Comparison of ENCODE assay signal across 1 cellular context in the genomic region with DNA sequence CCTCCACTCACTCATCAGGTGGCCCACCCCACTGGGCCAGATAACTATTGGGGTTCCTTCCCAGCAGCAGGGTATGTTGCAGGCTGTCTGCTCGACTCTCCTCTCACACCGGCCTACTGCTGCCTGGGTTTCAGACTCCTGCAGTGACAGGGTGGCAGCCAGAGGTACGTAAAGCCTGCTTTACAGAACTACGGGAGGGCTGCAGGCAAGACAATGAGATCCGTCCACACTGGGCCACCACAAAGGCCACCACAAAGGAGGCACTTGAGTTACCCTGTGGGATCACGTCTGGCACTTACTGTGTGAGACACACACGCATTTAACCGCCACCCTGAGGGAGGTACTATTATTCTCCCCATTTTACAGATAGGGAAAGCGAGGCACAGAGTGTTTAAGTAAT.
TF ChIP-seq lines count a peak whose summit lies in the region.

No MANE protein-coding gene starts in this region.

TF ChIP-seq in IMR-90, 13 proteins besides CTCF, POLR2A, EP300 and RAD21:
- TF ChIP-seq MXI1 (IDR thresholded peaks at IDR 0.05; ENCODE audit: borderline replicate concordance, low read depth, low read length) (no peak), MAZ (IDR thresholded peaks at IDR 0.05; ENCODE audit: borderline replicate concordance, low read depth, low read length) (no peak), RCOR1 (IDR thresholded peaks at IDR 0.05; ENCODE audit: insufficient replicate concordance, low read length) (no peak), ELK1 (IDR thresholded peaks at IDR 0.05; ENCODE audit: borderline replicate concordance, low read depth, low read length) (no peak), FOS (IDR thresholded peaks at IDR 0.05; ENCODE audit: low read depth, low read length) (no peak), SMC3 (IDR thresholded peaks at IDR 0.05; ENCODE audit: low read depth, low read length) (no peak), RFX5 (IDR thresholded peaks at IDR 0.05; ENCODE audit: low read depth, low read length) (no peak), MAFK (IDR thresholded peaks at IDR 0.05; ENCODE audit: low read depth, low read length) (no peak), BHLHE40 (IDR thresholded peaks at IDR 0.05; ENCODE audit: low read depth, low read length) (no peak), CEBPB (IDR thresholded peaks at IDR 0.05; ENCODE audit: low read depth, low read length) (no peak), CHD1 (IDR thresholded peaks at IDR 0.05; ENCODE audit: low read depth, low read length) (no peak), NFE2L2 (IDR thresholded peaks at IDR 0.05; ENCODE audit: low read depth, low read length) (no peak)
- TF ChIP-seq, protein P1, sequence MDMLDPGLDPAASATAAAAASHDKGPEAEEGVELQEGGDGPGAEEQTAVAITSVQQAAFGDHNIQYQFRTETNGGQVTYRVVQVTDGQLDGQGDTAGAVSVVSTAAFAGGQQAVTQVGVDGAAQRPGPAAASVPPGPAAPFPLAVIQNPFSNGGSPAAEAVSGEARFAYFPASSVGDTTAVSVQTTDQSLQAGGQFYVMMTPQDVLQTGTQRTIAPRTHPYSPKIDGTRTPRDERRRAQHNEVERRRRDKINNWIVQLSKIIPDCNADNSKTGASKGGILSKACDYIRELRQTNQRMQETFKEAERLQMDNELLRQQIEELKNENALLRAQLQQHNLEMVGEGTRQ (IDR thresholded peaks at IDR 0.05; ENCODE audit: low read depth, low read length) = no peak
TF ChIP-seq in IMR-90: peak in this region for 0.
